ENCODE assay signal across 32 cellular contexts in the genomic region with DNA sequence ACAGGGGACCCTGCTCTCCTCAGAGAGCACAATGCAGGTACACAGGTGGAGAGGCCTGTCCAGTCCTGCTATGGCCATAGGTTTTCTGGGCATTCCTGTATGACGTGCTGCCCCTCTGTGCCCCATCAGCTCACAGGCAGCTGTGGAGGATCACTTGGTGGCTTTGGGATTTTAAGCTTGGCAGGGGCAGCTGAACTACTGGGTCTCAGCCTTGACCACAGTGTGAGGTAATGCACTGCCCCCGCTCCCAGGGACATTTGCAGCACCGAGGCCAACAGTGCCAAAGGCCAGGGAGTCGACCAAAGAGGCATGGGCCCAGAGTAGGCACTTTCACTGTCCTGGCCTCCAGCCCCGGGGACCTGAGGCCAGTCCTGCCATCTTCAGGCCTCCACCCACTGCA. TPM values are rescaled to one million over a fixed set of nuclear protein-coding genes. Genes with fewer than 3 reads are reported as not detected.
"Had no signal": no experiment of that assay in that cellular context is flagged by ENCODE, and none has a peak within 500 bp of the region (broad histone marks: within the 10 kb centered on the region; RNA-seq: fewer than 3 reads in every experiment).

No MANE protein-coding gene starts in this region.

- H3K27ac Mint-ChIP-seq: activated CD4-positive, alpha-beta memory T cell treated with anti-CD3 and anti-CD28 coated beads for 36 hours; activated CD4-positive, alpha-beta T cell treated with anti-CD3 and anti-CD28 coated beads for 36 hours; activated CD4-positive, alpha-beta T cell treated with anti-CD3 and anti-CD28 coated beads, Interleukin-2, amount 10 ng/mL, durations not matched to agents 24 days and 14 days; activated naive CD8-positive, alpha-beta T cell treated with anti-CD3 and anti-CD28 coated beads, Interleukin-2, amount 10 ng/mL, durations not matched to agents 7 days and 5 days; activated T-helper 17 cell treated with anti-CD3 and anti-CD28 coated beads, Interleukin-2, amount 50 U/mL, for 72 hours; brain; T-cell; T-helper 1 cell treated with Interleukin-12 subunit alpha and Interleukin-12 subunit beta and Interleukin-4 antibody, amounts not matched to agents 30 μg/mL and 1 μg/mL, for 36 hours; T-helper 2 cell treated with Interferon-gamma antibody and Interleukin-4, amounts not matched to agents 5 μg/mL and 100 μg/mL, for 36 hours had no signal

- H3K4me1 Mint-ChIP-seq: activated CD4-positive, alpha-beta T cell treated with anti-CD3 and anti-CD28 coated beads for 36 hours; activated T-helper 17 cell treated with anti-CD3 and anti-CD28 coated beads, Interleukin-2, amount 50 U/mL, for 72 hours had no signal

- H3K9me3 Mint-ChIP-seq: activated CD4-positive, alpha-beta memory T cell treated with anti-CD3 and anti-CD28 coated beads for 36 hours; activated CD4-positive, alpha-beta T cell treated with anti-CD3 and anti-CD28 coated beads, Interleukin-2, amount 10 ng/mL, durations not matched to agents 24 days and 14 days; activated naive CD4-positive, alpha-beta T cell treated with anti-CD3 and anti-CD28 coated beads, Interleukin-2, amount 10 ng/mL, durations not matched to agents 7 days and 5 days; activated naive CD4-positive, alpha-beta T cell treated with anti-CD3 and anti-CD28 coated beads, Interleukin-2, amount 50 U/mL, for 72 hours; activated naive CD8-positive, alpha-beta T cell treated with anti-CD3 and anti-CD28 coated beads, Interleukin-2, amount 10 ng/mL, durations not matched to agents 7 days and 5 days; activated T-cell treated with anti-CD3 and anti-CD28 coated beads, Interleukin-2, amount 50 U/mL, for 4 hours; activated T-helper 17 cell treated with anti-CD3 and anti-CD28 coated beads, Interleukin-2, amount 50 U/mL, for 72 hours; brain; effector memory CD8-positive, alpha-beta T cell; T-cell; T-helper 1 cell treated with Interleukin-12 subunit alpha and Interleukin-12 subunit beta and Interleukin-4 antibody, amounts not matched to agents 30 μg/mL and 1 μg/mL, for 36 hours; T-helper 2 cell treated with Interferon-gamma antibody and Interleukin-4, amounts not matched to agents 5 μg/mL and 100 μg/mL, for 36 hours had no signal

- H3K27me3 ChIP-seq: ascending aorta, breast epithelium, cardiac muscle cell, esophagus muscularis mucosa, foreskin keratinocyte, gastrocnemius medialis, heart left ventricle had no signal

- H3K36me3 ChIP-seq: breast epithelium had no signal

- DNase-seq: activated CD4-positive, alpha-beta memory T cell treated with anti-CD3 and anti-CD28 coated beads for 36 hours; activated CD4-positive, alpha-beta T cell treated with anti-CD3 and anti-CD28 coated beads for 36 hours; activated CD4-positive, alpha-beta T cell treated with anti-CD3 and anti-CD28 coated beads, Interleukin-2, amount 10 ng/mL, durations not matched to agents 24 days and 14 days; activated CD4-positive, CD25-positive, alpha-beta regulatory T cell; activated CD4-positive, CD25-positive, alpha-beta regulatory T cell treated with anti-CD3 and anti-CD28 coated beads, Interleukin-2, amount 50 U/mL, for 72 hours; activated CD8-positive, alpha-beta memory T cell treated with anti-CD3 and anti-CD28 coated beads for 24 hours; activated gamma-delta T cell; activated naive CD4-positive, alpha-beta T cell; activated naive CD4-positive, alpha-beta T cell treated with anti-CD3 and anti-CD28 coated beads, Interleukin-2, amount 10 ng/mL, durations not matched to agents 7 days and 5 days; activated naive CD8-positive, alpha-beta T cell treated with anti-CD3 and anti-CD28 coated beads, Interleukin-2, amount 10 ng/mL, durations not matched to agents 7 days and 5 days; activated T-cell treated with anti-CD3 and anti-CD28 coated beads, Interleukin-2, amount 50 U/mL, for 4 hours; cortex of kidney; dermis blood vessel endothelial cell; effector CD4-positive, alpha-beta T cell; effector memory CD8-positive, alpha-beta T cell; erythroblast; foreskin keratinocyte; gastrocnemius medialis; glutamatergic neuron; heart left ventricle; SW 1271; T1000 had no signal

- H3K4me1 ChIP-seq: ascending aorta, breast epithelium, gastrocnemius medialis had no signal

- ATAC-seq: activated CD4-positive, alpha-beta T cell treated with anti-CD3 and anti-CD28 coated beads for 36 hours; activated naive CD4-positive, alpha-beta T cell treated with anti-CD3 and anti-CD28 coated beads, Interleukin-2, amount 50 U/mL, for 72 hours; activated T-cell treated with anti-CD3 and anti-CD28 coated beads, Interleukin-2, amount 50 U/mL, for 4 hours; activated T-helper 17 cell treated with anti-CD3 and anti-CD28 coated beads, Interleukin-2, amount 50 U/mL, for 72 hours; effector memory CD8-positive, alpha-beta T cell; foreskin keratinocyte; gastrocnemius medialis; heart left ventricle; T-cell had no signal

- H3K4me3 Mint-ChIP-seq: activated CD4-positive, alpha-beta memory T cell treated with anti-CD3 and anti-CD28 coated beads for 36 hours; activated CD4-positive, alpha-beta T cell treated with anti-CD3 and anti-CD28 coated beads for 36 hours; activated CD4-positive, alpha-beta T cell treated with anti-CD3 and anti-CD28 coated beads, Interleukin-2, amount 10 ng/mL, durations not matched to agents 24 days and 14 days; activated naive CD4-positive, alpha-beta T cell treated with anti-CD3 and anti-CD28 coated beads, Interleukin-2, amount 10 ng/mL, durations not matched to agents 7 days and 5 days; activated naive CD8-positive, alpha-beta T cell treated with anti-CD3 and anti-CD28 coated beads, Interleukin-2, amount 10 ng/mL, durations not matched to agents 7 days and 5 days; activated T-cell treated with anti-CD3 and anti-CD28 coated beads, Interleukin-2, amount 50 U/mL, for 4 hours; activated T-helper 17 cell treated with anti-CD3 and anti-CD28 coated beads, Interleukin-2, amount 50 U/mL, for 72 hours; brain; effector memory CD8-positive, alpha-beta T cell; T-cell; T-helper 1 cell treated with Interleukin-12 subunit alpha and Interleukin-12 subunit beta and Interleukin-4 antibody, amounts not matched to agents 30 μg/mL and 1 μg/mL, for 36 hours; T-helper 2 cell treated with Interferon-gamma antibody and Interleukin-4, amounts not matched to agents 5 μg/mL and 100 μg/mL, for 36 hours had no signal

- H3K27ac ChIP-seq: ascending aorta, breast epithelium, cardiac muscle cell, esophagus muscularis mucosa, foreskin keratinocyte, gastrocnemius medialis, heart left ventricle had no signal

- H3K27me3 Mint-ChIP-seq: activated CD4-positive, alpha-beta memory T cell treated with anti-CD3 and anti-CD28 coated beads for 36 hours; activated CD4-positive, alpha-beta T cell treated with anti-CD3 and anti-CD28 coated beads for 36 hours; activated CD4-positive, alpha-beta T cell treated with anti-CD3 and anti-CD28 coated beads, Interleukin-2, amount 10 ng/mL, durations not matched to agents 24 days and 14 days; activated naive CD4-positive, alpha-beta T cell treated with anti-CD3 and anti-CD28 coated beads, Interleukin-2, amount 10 ng/mL, durations not matched to agents 7 days and 5 days; activated naive CD8-positive, alpha-beta T cell treated with anti-CD3 and anti-CD28 coated beads, Interleukin-2, amount 10 ng/mL, durations not matched to agents 7 days and 5 days; activated T-helper 17 cell treated with anti-CD3 and anti-CD28 coated beads, Interleukin-2, amount 50 U/mL, for 72 hours; effector memory CD8-positive, alpha-beta T cell; T-cell had no signal

- H3K4me3 ChIP-seq: ascending aorta, breast epithelium, cardiac muscle cell, esophagus muscularis mucosa, gastrocnemius medialis, heart left ventricle had no signal

- H3K9me3 ChIP-seq: ascending aorta, breast epithelium, esophagus muscularis mucosa, gastrocnemius medialis, heart left ventricle had no signal

RNA-seq across cellular contexts. Expression of a gene that starts 55.4 kb away (rescaled TPM):
- total RNA-seq: activated CD4-positive, alpha-beta memory T cell treated with anti-CD3 and anti-CD28 coated beads for 36 hours; activated CD4-positive, alpha-beta T cell treated with anti-CD3 and anti-CD28 coated beads for 36 hours; activated CD4-positive, alpha-beta T cell treated with anti-CD3 and anti-CD28 coated beads, Interleukin-2, amount 10 ng/mL, durations not matched to agents 24 days and 14 days; activated naive CD4-positive, alpha-beta T cell treated with anti-CD3 and anti-CD28 coated beads, Interleukin-2, amount 50 U/mL, for 72 hours; activated naive CD8-positive, alpha-beta T cell treated with anti-CD3 and anti-CD28 coated beads, Interleukin-2, amount 10 ng/mL, durations not matched to agents 7 days and 5 days; activated T-cell treated with anti-CD3 and anti-CD28 coated beads, Interleukin-2, amount 50 U/mL, for 4 hours; activated T-helper 17 cell treated with anti-CD3 and anti-CD28 coated beads, Interleukin-2, amount 50 U/mL, for 72 hours; ascending aorta; cardiac muscle cell; dermis blood vessel endothelial cell; esophagus muscularis mucosa; gastrocnemius medialis; T-cell had no signal
- polyA plus RNA-seq: heart left ventricle had no signal
